Comparison of ENCODE assay signal across 1 cellular context in the genomic region with DNA sequence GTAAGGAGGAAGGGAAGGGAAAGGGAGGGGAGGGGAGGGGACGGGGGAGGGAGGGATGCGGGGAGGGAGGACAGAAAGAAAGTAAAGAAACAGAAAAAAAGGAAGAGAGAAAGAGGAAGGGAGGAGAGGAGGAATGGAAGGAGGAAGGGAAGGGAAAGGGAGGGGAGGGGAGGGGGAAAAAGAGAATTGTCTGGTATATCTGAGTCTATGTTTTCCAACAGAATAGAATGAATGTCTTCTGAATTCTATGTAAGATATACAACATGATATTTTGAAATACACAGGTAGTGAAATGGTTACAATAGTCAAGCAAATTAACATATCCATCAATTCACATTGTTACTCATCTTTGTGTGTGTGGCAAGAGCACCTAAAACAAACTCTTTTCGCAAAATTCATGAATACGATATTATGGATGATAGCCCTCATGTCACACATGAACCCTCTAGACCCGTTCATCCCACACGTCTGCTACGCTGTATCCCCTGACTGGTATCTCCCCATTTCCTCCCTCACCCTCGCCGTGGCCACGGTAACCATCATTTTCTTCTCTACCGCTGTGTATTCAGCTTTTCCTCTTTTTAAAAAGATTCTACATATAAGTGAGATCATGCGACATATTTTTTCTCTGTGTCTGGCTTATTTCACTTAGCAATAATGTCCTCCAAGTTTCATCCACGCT.
TF ChIP-seq lines count a peak whose summit lies in the region.

No MANE protein-coding gene starts in this region.

TF ChIP-seq in WTC11, 78 proteins besides CTCF, POLR2A, EP300 and RAD21 (continued from another document):
- TF ChIP-seq IRF1 (CRISPR knock-in tag; IDR thresholded peaks at IDR 0.05) (no peak), ERG (CRISPR knock-in tag; IDR thresholded peaks at IDR 0.05) (no peak), MAX (CRISPR knock-in tag; IDR thresholded peaks at IDR 0.05) (no peak), ZNF317 (CRISPR knock-in tag; IDR thresholded peaks at IDR 0.05; ENCODE audit: borderline replicate concordance, low read depth) (no peak), USF1 (CRISPR knock-in tag; IDR thresholded peaks at IDR 0.05) (no peak), CREM (CRISPR knock-in tag; IDR thresholded peaks at IDR 0.05) (no peak)
- TF ChIP-seq, protein P1, sequence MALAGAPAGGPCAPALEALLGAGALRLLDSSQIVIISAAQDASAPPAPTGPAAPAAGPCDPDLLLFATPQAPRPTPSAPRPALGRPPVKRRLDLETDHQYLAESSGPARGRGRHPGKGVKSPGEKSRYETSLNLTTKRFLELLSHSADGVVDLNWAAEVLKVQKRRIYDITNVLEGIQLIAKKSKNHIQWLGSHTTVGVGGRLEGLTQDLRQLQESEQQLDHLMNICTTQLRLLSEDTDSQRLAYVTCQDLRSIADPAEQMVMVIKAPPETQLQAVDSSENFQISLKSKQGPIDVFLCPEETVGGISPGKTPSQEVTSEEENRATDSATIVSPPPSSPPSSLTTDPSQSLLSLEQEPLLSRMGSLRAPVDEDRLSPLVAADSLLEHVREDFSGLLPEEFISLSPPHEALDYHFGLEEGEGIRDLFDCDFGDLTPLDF (CRISPR knock-in tag; IDR thresholded peaks at IDR 0.05): no peak
